In genomic region chr4:187995322-187996207, GRCh38 we compare ENCODE assay signal across 22 cellular contexts. TPM values are rescaled to one million over a fixed set of nuclear protein-coding genes. Genes with fewer than 3 reads are reported as not detected.
A peak's percentile ranks its signal among the peaks of the same experiment; 100 is the strongest.
DNase-seq lines count a peak whose midpoint lies in the region; ATAC-seq and TF ChIP-seq lines count a peak whose summit lies in the region.
"Had no signal": no experiment of that assay in that cellular context is flagged by ENCODE, and none has a peak within 500 bp of the region (broad histone marks: within the 10 kb centered on the region; RNA-seq: fewer than 3 reads in every experiment).

ZFP42 (plus strand) TSS chr4:187995771; CDS start chr4:188002808, 7,037 bp downstream.

- H3K9me3 Mint-ChIP-seq in chondrocyte (ENCODE audit: low read depth) (peaks cover 5% of the 10 kb centered on the region), neural progenitor cell (peaks cover 22% of the 10 kb centered on the region)

- H3K27ac ChIP-seq in iPS-20b (ENCODE audit: low read length): no peak within 1 kb of the TSS
- no peak within 1 kb of the TSS for H3K27ac ChIP-seq in neural progenitor cell
- H3K27ac ChIP-seq: gastrocnemius medialis, psoas muscle had no signal

- ATAC-seq in GM21786 (IDR thresholded peaks at IDR 0.05; ENCODE audit: unreplicated experiment): no peak
- ATAC-seq in left lobe of liver: no peak
- ATAC-seq: activated T-helper 17 cell treated with anti-CD3 and anti-CD28 coated beads, Interleukin-2, amount 50 U/mL, for 72 hours; gastrocnemius medialis; left cardiac atrium; psoas muscle; T-helper 17 cell had no signal

- peak within 1 kb of the TSS; percentile 45 for H3K4me3 Mint-ChIP-seq in chondrocyte (ENCODE audit: unreplicated experiment)
- no peak within 1 kb of the TSS for H3K4me3 Mint-ChIP-seq in neural progenitor cell
- H3K4me3 Mint-ChIP-seq: activated B cell treated with CpG ODN at 0.5 μM for 24 hours; activated T-helper 17 cell treated with anti-CD3 and anti-CD28 coated beads, Interleukin-2, amount 50 U/mL, for 72 hours; CD4-positive, alpha-beta T cell; T-helper 17 cell had no signal

- peaks cover 9% of the 10 kb centered on the region for H3K4me1 ChIP-seq in ES-I3 (ENCODE audit: insufficient read depth, low read length)
- no peaks in the 10 kb centered on the region for H3K4me1 ChIP-seq in iPS-20b (ENCODE audit: insufficient read depth, low read length)
- H3K4me1 ChIP-seq in neural progenitor cell: peaks cover 23% of the 10 kb centered on the region
- H3K4me1 ChIP-seq: gastrocnemius medialis, psoas muscle had no signal

- H3K4me1 Mint-ChIP-seq in chondrocyte (ENCODE audit: low read depth): peaks cover 9% of the 10 kb centered on the region
- H3K4me1 Mint-ChIP-seq in neural progenitor cell: no peaks in the 10 kb centered on the region
- H3K4me1 Mint-ChIP-seq: activated B cell treated with CpG ODN at 0.5 μM for 24 hours; activated T-helper 17 cell treated with anti-CD3 and anti-CD28 coated beads, Interleukin-2, amount 50 U/mL, for 72 hours; naive B cell; T-helper 17 cell had no signal

- H4K20me1 ChIP-seq in neural progenitor cell (ENCODE audit: low read depth): peaks cover 5% of the 10 kb centered on the region

- no peak for DNase-seq in chondrocyte (ENCODE audit: low spot score)
- peak; percentile 69 for DNase-seq in neural progenitor cell (ENCODE audit: low spot score)
- DNase-seq in NCI-H526 (lab: John Stamatoyannopoulos, UW): no peak
- no peak for DNase-seq in mesenteric fat pad (ENCODE audit: low spot score)
- no peak for DNase-seq in left lobe of liver (ENCODE audit: low spot score)
- DNase-seq: activated B cell treated with CpG ODN at 0.5 μM for 24 hours; CD4-positive, alpha-beta T cell; cerebellar nuclear complex; DND-41; gastrocnemius medialis; left cardiac atrium; naive B cell; NCI-H1436 treated with DMSO at 0.1 percent for 48 hours; psoas muscle; stimulated activated naive CD4-positive, alpha-beta T cell; T-helper 17 cell had no signal

- peaks cover 4% of the 10 kb centered on the region for H3K36me3 Mint-ChIP-seq in chondrocyte (ENCODE audit: low read depth)
- peaks cover 3% of the 10 kb centered on the region for H3K36me3 Mint-ChIP-seq in neural progenitor cell
- H3K36me3 Mint-ChIP-seq: naive B cell had no signal

- H3K9ac ChIP-seq in ES-I3 (ENCODE audit: low read depth, low read length) (peak within 1 kb of the TSS; percentile 87), iPS-20b (ENCODE audit: low read depth, low read length) (peak within 1 kb of the TSS; percentile 93; the same call in 1 of the 2 replicates), neural progenitor cell (peak within 1 kb of the TSS; percentile 37)

- H3K4me3 ChIP-seq in iPS-20b (ENCODE audit: low read length) (peak within 1 kb of the TSS; percentile 73; the same call in 1 of the 2 replicates), neural progenitor cell (peak within 1 kb of the TSS; percentile 52)
- H3K4me3 ChIP-seq: gastrocnemius medialis, psoas muscle had no signal

- H3K27me3 Mint-ChIP-seq in chondrocyte (ENCODE audit: low read depth) (no peaks in the 10 kb centered on the region), neural progenitor cell (ENCODE audit: insufficient read depth, low read depth) (peaks cover 4% of the 10 kb centered on the region)
- H3K27me3 Mint-ChIP-seq: T-helper 17 cell had no signal

- H3K4me2 ChIP-seq in neural progenitor cell: peak within 1 kb of the TSS; percentile 79

- H3K36me3 ChIP-seq in ES-I3 (ENCODE audit: insufficient read depth, low read length): peaks cover 18% of the 10 kb centered on the region
- peaks cover 22% of the 10 kb centered on the region; the same call in 1 of the 2 replicates for H3K36me3 ChIP-seq in iPS-20b (ENCODE audit: insufficient read depth, low read depth, low read length)
- H3K36me3 ChIP-seq in neural progenitor cell: no peaks in the 10 kb centered on the region
- H3K36me3 ChIP-seq: gastrocnemius medialis had no signal

- H3K27me3 ChIP-seq in iPS-20b (ENCODE audit: insufficient read depth, low read length): no peaks in the 10 kb centered on the region
- no peaks in the 10 kb centered on the region for H3K27me3 ChIP-seq in neural progenitor cell
- H3K27me3 ChIP-seq: gastrocnemius medialis had no signal

- H3K9me3 ChIP-seq in ES-I3 (ENCODE audit: control insufficient read depth, insufficient read depth, low read length) (no peaks in the 10 kb centered on the region), iPS-20b (ENCODE audit: insufficient read depth, low read depth, low read length) (no peaks in the 10 kb centered on the region), neural progenitor cell (ENCODE audit: low read depth) (no peaks in the 10 kb centered on the region)
- H3K9me3 ChIP-seq: gastrocnemius medialis, psoas muscle had no signal

- H3F3A ChIP-seq in neural progenitor cell (ENCODE audit: low read depth): peaks cover 37% of the 10 kb centered on the region

- H3K27ac Mint-ChIP-seq in chondrocyte (ENCODE audit: unreplicated experiment) (no peak within 1 kb of the TSS), neural progenitor cell (no peak within 1 kb of the TSS)
- H3K27ac Mint-ChIP-seq: activated B cell treated with CpG ODN at 0.5 μM for 24 hours; activated T-helper 17 cell treated with anti-CD3 and anti-CD28 coated beads, Interleukin-2, amount 50 U/mL, for 72 hours; CD4-positive, alpha-beta T cell; naive B cell; T-helper 17 cell had no signal

- H2AFZ ChIP-seq in neural progenitor cell (replicated peaks): peak within 1 kb of the TSS; percentile 96

- TF ChIP-seq CTCF in chondrocyte (IDR thresholded peaks at IDR 0.05) (no peak), neural progenitor cell (IDR thresholded peaks at IDR 0.05) (no peak)

- H3K79me2 ChIP-seq in neural progenitor cell (ENCODE audit: low read depth): peaks cover 50% of the 10 kb centered on the region

RNA-seq across cellular contexts. Expression of gene ZFP42, which starts in this region (rescaled TPM):
- total RNA-seq in chondrocyte (0.50 to 0.51 TPM in 2 of 3 replicates, not detected in the other), neural progenitor cell (ENCODE audit: low replicate concordance) (36.4 and 54.5 TPM in 2 replicates), mesenteric fat pad (not detected), left lobe of liver (0.15 TPM)
- total RNA-seq: A673; activated B cell treated with CpG ODN at 0.5 μM for 24 hours; activated T-helper 17 cell treated with anti-CD3 and anti-CD28 coated beads, Interleukin-2, amount 50 U/mL, for 72 hours; CD4-positive, alpha-beta T cell; endothelial cell of umbilical vein; gastrocnemius medialis; left cardiac atrium; psoas muscle; T-helper 17 cell had no signal

Comparison
In these comparisons a context has a peak if more than half of its experiments do, and no peak if none do; other contexts are left out.
1. RNA of gene ZFP42 (total RNA-seq): 36.4 to 54.5 TPM in neural progenitor cell; 0.50 to 0.51 TPM in chondrocyte, 0.15 TPM in left lobe of liver (single experiment) and not detected in mesenteric fat pad (single experiment); every median in the first group is over 10 times any median in the second.
2. H3K9ac ChIP-seq: peak in every context shown above with its lines; median percentile 93 in iPS-20b; 87 in ES-I3; 37 in neural progenitor cell.